Comparison of ENCODE assay signal across 9 cellular contexts in genomic region chr1:221718391-221719277, GRCh38. TPM values are rescaled to one million over a fixed set of nuclear protein-coding genes. Genes with fewer than 3 reads are reported as not detected.
DNase-seq lines count a peak whose midpoint lies in the region; ATAC-seq and TF ChIP-seq lines count a peak whose summit lies in the region.
"Had no signal": no experiment of that assay in that cellular context is flagged by ENCODE, and none has a peak within 500 bp of the region (broad histone marks: within the 10 kb centered on the region; RNA-seq: fewer than 3 reads in every experiment).

No MANE protein-coding gene starts in this region.

- POLR2A ChIA-PET in PC-3 (lab: Charles Lee; ENCODE audit: unreplicated experiment), result interaction anchor here (0.6 kb wide), 2 partner anchors 8 to 243 kb away, joined by 5 to 7 read pairs; no protein-coding TSS in a partner anchor

- no peaks in the 10 kb centered on the region for H4K20me1 ChIP-seq in PC-3 (ENCODE audit: low read length)

- in situ Hi-C loops in GM13976 (cut with MboI; ENCODE audit: low sequenced_read_pairs, unreplicated experiment), result no loop called here

- H3K9me3 ChIP-seq in PC-3 (ENCODE audit: low read length), result no peaks in the 10 kb centered on the region; the same call in 1 of the 2 replicates
- H3K9me3 ChIP-seq in esophagus squamous epithelium, result peaks cover 0 to 3% (median 0%) of the 10 kb centered on the region in 3 donors

- H3K79me2 ChIP-seq in PC-3 (ENCODE audit: low read length), result no peaks in the 10 kb centered on the region

- BruUV-seq in PC-3 (replicated peaks; lab: Mats Ljungman, UMichigan), result no TSS peak

- DNase-seq in Daoy (ENCODE audit: low read depth), result peak; percentile 54
- peak; percentile 81 for DNase-seq in PC-3
- no peak for DNase-seq in esophagus squamous epithelium (lab: John Stamatoyannopoulos, UW)
- no peak for DNase-seq in GM13976 (ENCODE audit: low spot score)
- DNase-seq in GOT3 (lab: John Stamatoyannopoulos, UW), result no peak
- no peak for DNase-seq in effector CD8-positive, alpha-beta T cell (lab: John Stamatoyannopoulos, UW)

- peak overlapping the region; percentile 14; the same call in 1 of the 2 replicates for H3K4me3 ChIP-seq in PC-3 (ENCODE audit: low read length)
- H3K4me3 ChIP-seq in esophagus squamous epithelium, result no peak overlapping the region
- no peak overlapping the region for H3K4me3 ChIP-seq in rectal smooth muscle tissue (ENCODE audit: low read length)

- no peak for TF ChIP-seq CTCF in PC-3 (conservative IDR thresholded peaks at IDR 0.05; ENCODE audit: low read depth, low read length)
- TF ChIP-seq CTCF in esophagus squamous epithelium (IDR thresholded peaks at IDR 0.05), result no peak
- no peak for TF ChIP-seq CTCF in GM13976 (IDR thresholded peaks at IDR 0.05; ENCODE audit: borderline replicate concordance, control extremely low read depth, extremely low read depth, insufficient read depth, missing control alignments)

- peak; percentile 79 for ATAC-seq in PC-3
- ATAC-seq in GM18858 (IDR thresholded peaks at IDR 0.05; ENCODE audit: unreplicated experiment), result no peak
- ATAC-seq: HCT116 had no signal

- H3F3A ChIP-seq in PC-3 (ENCODE audit: low read length, unreplicated experiment), result no peaks in the 10 kb centered on the region

- H3K9me2 ChIP-seq in PC-3 (replicated peaks; ENCODE audit: low read length), result no peaks in the 10 kb centered on the region

- H3K9ac ChIP-seq in PC-3 (ENCODE audit: low read length), result no peak overlapping the region
- H3K9ac ChIP-seq in rectal smooth muscle tissue (ENCODE audit: low read length), result no peak overlapping the region

- H3K36me3 ChIP-seq in PC-3 (ENCODE audit: low read depth, low read length) (peaks cover 3% of the 10 kb centered on the region; the same call in 1 of the 2 replicates), esophagus squamous epithelium (no peaks in the 10 kb centered on the region), rectal smooth muscle tissue (ENCODE audit: control insufficient read depth, insufficient read depth, low read length) (no peaks in the 10 kb centered on the region)

- intact Hi-C loops in PC-3 (cut with micrococcal nuclease), result loop anchor here (2.0 to 10.0 kb wide), 3 partner anchors 22 to 916 kb away; no protein-coding TSS in a partner anchor
- intact Hi-C loops in esophagus squamous epithelium (cut with DNase I), result no loop called here

- 34 to 42% methylated on average over 5 of the region's 5 CpGs for WGBS in esophagus squamous epithelium, 2 donors

- peak overlapping the region; percentile 38 for H3K27ac ChIP-seq in PC-3 (ENCODE audit: low read length)
- peak overlapping the region in 3 of 4 donors; percentile 62 to 78 (median 62) for H3K27ac ChIP-seq in esophagus squamous epithelium
- peak overlapping the region; percentile 85 for H3K27ac ChIP-seq in rectal smooth muscle tissue (ENCODE audit: low read depth, low read length)

- CTCF ChIA-PET in PC-3 (lab: Charles Lee), result interaction anchor here (1.0 kb wide), 1 partner anchor 16 kb away, joined by 4 read pairs; no protein-coding TSS in a partner anchor

- TF ChIP-seq POLR2A in esophagus squamous epithelium (IDR thresholded peaks at IDR 0.05), result no peak

- H2AFZ ChIP-seq in PC-3 (ENCODE audit: low read length), result no peak overlapping the region

- peak overlapping the region; percentile 59 for H3K4me2 ChIP-seq in PC-3 (ENCODE audit: low read length)

- H3K4me1 ChIP-seq in PC-3 (ENCODE audit: insufficient read depth, low read length) (peaks cover 32% of the 10 kb centered on the region), esophagus squamous epithelium (peaks cover 18 to 70% (median 40%) of the 10 kb centered on the region in 3 donors), rectal smooth muscle tissue (ENCODE audit: control insufficient read depth, insufficient read depth, low read length) (peaks cover 43% of the 10 kb centered on the region)

- no peaks in the 10 kb centered on the region for H3K27me3 ChIP-seq in PC-3 (ENCODE audit: low read length)
- H3K27me3 ChIP-seq in esophagus squamous epithelium, result no peaks in the 10 kb centered on the region
- H3K27me3 ChIP-seq in rectal smooth muscle tissue (ENCODE audit: control insufficient read depth, insufficient read depth, low read length), result no peaks in the 10 kb centered on the region

RNA-seq across cellular contexts. Expression of gene DUSP10, which starts 23.3 kb away (rescaled TPM):
- 22.6 and 24.4 TPM in 2 replicates for total RNA-seq in Daoy (2014; rRNA removed; shearing (Covaris generic))
- total RNA-seq in PC-3 (2014; rRNA removed) (5.1 and 6.2 TPM in 2 replicates), esophagus squamous epithelium (1 to 10 TPM; 1.4 to 7.4 (median 4.9) TPM)

Comparison
In these comparisons a context has a peak if more than half of its experiments do, and no peak if none do; other contexts are left out.
1. DNase-seq: peak in Daoy (single experiment) and PC-3 (single experiment); none in esophagus squamous epithelium (single experiment), GM13976 (single experiment), GOT3 (single experiment) and effector CD8-positive, alpha-beta T cell (single experiment).
2. Peak in every context shown above with its lines, with median percentiles within 50 percentile points of each other: H3K27ac ChIP-seq.